Comparison of ENCODE assay signal across 22 cellular contexts in the genomic region with DNA sequence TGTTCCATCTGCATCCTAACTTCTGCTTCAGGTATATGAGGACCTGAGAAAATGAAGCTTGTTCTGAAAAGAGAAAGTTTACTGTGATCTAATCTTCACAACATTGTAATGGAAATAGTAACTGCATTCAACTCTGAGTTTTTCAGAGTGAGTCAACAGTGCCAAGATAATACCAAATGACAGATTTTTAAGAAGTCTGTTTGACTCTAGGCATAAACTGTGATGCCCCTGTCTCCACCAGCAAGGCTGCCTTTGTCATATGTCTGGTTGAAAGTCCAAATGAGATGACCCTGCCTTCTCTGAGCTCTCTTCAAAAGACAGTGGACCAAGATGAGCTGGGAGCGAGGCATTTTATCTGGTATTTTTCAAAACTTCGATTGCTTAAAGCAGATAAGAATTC. TPM values are rescaled to one million over a fixed set of nuclear protein-coding genes. Genes with fewer than 3 reads are reported as not detected.
"Had no signal": no experiment of that assay in that cellular context is flagged by ENCODE, and none has a peak within 500 bp of the region (broad histone marks: within the 10 kb centered on the region; RNA-seq: fewer than 3 reads in every experiment).

No MANE protein-coding gene starts in this region.

- DNase-seq: aorta; brain microvascular endothelial cell; central memory CD4-positive, alpha-beta T cell; dorsolateral prefrontal cortex; foreskin melanocyte; glutamatergic neuron; hippocampal formation; lower lobe of right lung; SHP77; SK-N-SH; stimulated activated CD4-positive, alpha-beta T cell treated with anti-CD3 and anti-CD28 coated beads, Interleukin-4, amount 100 ng/mL, for 4 hours; stimulated activated naive CD4-positive, alpha-beta T cell had no signal

- H3K27me3 ChIP-seq: brain microvascular endothelial cell, dorsolateral prefrontal cortex, tibial nerve had no signal

- H3K9ac ChIP-seq: SK-N-SH had no signal

- H3K9me3 ChIP-seq: lower lobe of right lung, SK-N-SH had no signal

- H3K4me3 ChIP-seq: dorsolateral prefrontal cortex, lower lobe of right lung, smooth muscle cell, tibial nerve had no signal

- H3K27ac Mint-ChIP-seq: natural killer cell treated with Interleukin-12 subunit alpha and Interleukin-12 subunit beta and Interleukin-15 and Interleukin-18, amount 100 ng/mL, for 72 hours; T-helper 2 cell treated with Interferon-gamma antibody and Interleukin-4, amounts not matched to agents 5 μg/mL and 100 μg/mL, for 36 hours; WTC11 had no signal

- H3K36me3 ChIP-seq: brain microvascular endothelial cell, lower lobe of right lung, tibial nerve had no signal

- ATAC-seq: lower lobe of right lung; natural killer cell treated with Interleukin-12 subunit alpha and Interleukin-12 subunit beta and Interleukin-15 and Interleukin-18, amount 100 ng/mL, for 72 hours; sciatic nerve; WTC11 had no signal

- H3K4me2 ChIP-seq: SK-N-SH, smooth muscle cell had no signal

- H3K4me1 ChIP-seq: tibial nerve had no signal

- H3K27ac ChIP-seq: brain microvascular endothelial cell, lower lobe of right lung, tibial nerve had no signal

- FAIRE-seq: colon, islet of Langerhans, TTC549, urothelium cell line had no signal

- H3K4me3 Mint-ChIP-seq: natural killer cell treated with Interleukin-12 subunit alpha and Interleukin-12 subunit beta and Interleukin-15 and Interleukin-18, amount 100 ng/mL, for 72 hours; T-helper 2 cell treated with Interferon-gamma antibody and Interleukin-4, amounts not matched to agents 5 μg/mL and 100 μg/mL, for 36 hours; WTC11 had no signal

RNA-seq across cellular contexts. Expression of gene LAMP3, which starts 45.7 kb away (rescaled TPM):
- total RNA-seq: tibial nerve had no signal
